In the genomic region with DNA sequence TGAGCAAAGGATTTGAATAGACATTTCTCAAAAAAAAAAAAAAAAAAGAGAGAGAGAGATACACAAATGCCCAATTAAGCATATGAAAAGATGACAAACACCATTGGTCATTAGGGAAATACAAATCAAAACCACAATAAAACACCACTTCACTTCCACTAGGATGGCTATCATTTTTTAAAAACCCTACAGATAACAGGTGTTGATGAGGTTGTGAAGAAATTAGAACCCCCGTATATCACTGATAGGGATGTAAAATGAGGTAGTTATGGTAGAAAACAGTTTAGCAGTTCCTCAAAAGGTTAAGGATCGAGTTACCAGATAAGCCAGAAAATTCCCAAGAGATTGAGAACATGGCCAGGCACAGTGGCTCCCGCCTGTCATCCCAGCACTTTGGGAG, we compare ENCODE assay signal across 17 cellular contexts. TPM values are rescaled to one million over a fixed set of nuclear protein-coding genes. Genes with fewer than 3 reads are reported as not detected.
A peak's percentile ranks its signal among the peaks of the same experiment; 100 is the strongest.
DNase-seq lines count a peak whose midpoint lies in the region; ATAC-seq, FAIRE-seq and TF ChIP-seq lines count a peak whose summit lies in the region.
"Had no signal": no experiment of that assay in that cellular context is flagged by ENCODE, and none has a peak within 500 bp of the region (broad histone marks: within the 10 kb centered on the region; RNA-seq: fewer than 3 reads in every experiment).

No MANE protein-coding gene starts in this region.

- no peaks in the 10 kb centered on the region for H3K9me3 ChIP-seq in CD4-positive, alpha-beta T cell (ENCODE audit: control insufficient read depth, low read length)
- no peaks in the 10 kb centered on the region for H3K9me3 ChIP-seq in gastrocnemius medialis
- H3K9me3 ChIP-seq: ascending aorta, right lobe of liver had no signal

- no peak for ATAC-seq in CD4-positive, alpha-beta T cell (ENCODE audit: poor library complexity)
- ATAC-seq in gastrocnemius medialis (no peak), HG02571 (IDR thresholded peaks at IDR 0.05; ENCODE audit: unreplicated experiment) (no peak)
- ATAC-seq: left lobe of liver, right lobe of liver had no signal

- H3K27ac Mint-ChIP-seq in CD4-positive, alpha-beta T cell, result peak overlapping the region; percentile 56

- FAIRE-seq in G401.6 (lab: Jason Lieb, UNC), result peak; percentile 49

- H3K36me3 Mint-ChIP-seq in CD4-positive, alpha-beta T cell (ENCODE audit: low read depth), result peaks cover 16% of the 10 kb centered on the region

- intact Hi-C loops in CD4-positive, alpha-beta T cell (cut with DNase I, micrococcal nuclease), result no loop called here
- intact Hi-C loops in gastrocnemius medialis (cut with DNase I; ENCODE audit: low total_unique reads), result no loop called here

- H3K27me3 Mint-ChIP-seq in CD4-positive, alpha-beta T cell, result no peaks in the 10 kb centered on the region

- no peaks in the 10 kb centered on the region for H3K27me3 ChIP-seq in CD4-positive, alpha-beta T cell (ENCODE audit: control insufficient read depth, insufficient read depth, low read length)
- peaks cover 0 to 4% (median 0%) of the 10 kb centered on the region in 3 donors for H3K27me3 ChIP-seq in gastrocnemius medialis
- H3K27me3 ChIP-seq: ovary, right lobe of liver had no signal

- H3K4me3 Mint-ChIP-seq in CD4-positive, alpha-beta T cell, result peak overlapping the region; percentile 65

- 0 out of 2 replicates have a peak, but pooled peaks have one; percentile 12 for TF ChIP-seq POLR2A in Raji (IDR thresholded peaks at IDR 0.05; ENCODE audit: insufficient read depth, low read depth, low read length)
- TF ChIP-seq POLR2A in gastrocnemius medialis (IDR thresholded peaks at IDR 0.05), result no peak

- H3K9me3 Mint-ChIP-seq in CD4-positive, alpha-beta T cell, result no peaks in the 10 kb centered on the region

- TF ChIP-seq CTCF in CD4-positive, alpha-beta T cell (IDR thresholded peaks at IDR 0.05), result no peak
- TF ChIP-seq CTCF in gastrocnemius medialis (IDR thresholded peaks at IDR 0.05 in 4 of 5, conservative IDR thresholded peaks at IDR 0.05 in 1 of 5), result no peak

- peaks cover 0 to 16% of the 10 kb centered on the region in 2 donors for H3K36me3 ChIP-seq in gastrocnemius medialis
- H3K36me3 ChIP-seq: ascending aorta, esophagus squamous epithelium, ovary, right lobe of liver had no signal

- CTCF ChIA-PET in CD4-positive, alpha-beta T cell (lab: Charles Lee), result no interaction called here

- no peak for DNase-seq in CD4-positive, alpha-beta T cell
- no peak for DNase-seq in gastrocnemius medialis
- DNase-seq in SK-N-DZ (ENCODE audit: low spot score), result no peak
- DNase-seq in NCI-H2081 (lab: John Stamatoyannopoulos, UW), result no peak
- DNase-seq: C1 segment of cervical spinal cord; DMS79; effector CD8-positive, alpha-beta T cell; esophagus squamous epithelium; NCI-H1436 treated with DMSO at 0.1 percent for 48 hours; ovary; right lobe of liver had no signal

- peaks cover 31% of the 10 kb centered on the region for H3K4me1 Mint-ChIP-seq in CD4-positive, alpha-beta T cell (ENCODE audit: low read depth)

- no peak overlapping the region for H3K27ac ChIP-seq in CD4-positive, alpha-beta T cell (ENCODE audit: low read depth, low read length)
- peak overlapping the region; percentile 94 to 99 (median 96) for H3K27ac ChIP-seq in gastrocnemius medialis
- H3K27ac ChIP-seq: ascending aorta, esophagus squamous epithelium, ovary, right lobe of liver had no signal

- H3K4me1 ChIP-seq in gastrocnemius medialis, result peaks cover 13 to 24% of the 10 kb centered on the region in 2 donors

- POLR2A ChIA-PET in CD4-positive, alpha-beta T cell (lab: Charles Lee), result interaction anchor here (0.6 to 0.7 kb wide), 2 partner anchors 42 to 1487 kb away, joined by 3 read pairs; no protein-coding TSS in a partner anchor

- no peak overlapping the region for H3K4me3 ChIP-seq in gastrocnemius medialis
- H3K4me3 ChIP-seq: ascending aorta, esophagus squamous epithelium, ovary, right lobe of liver had no signal

- in situ Hi-C loops in gastrocnemius medialis (cut with MboI; ENCODE audit: low sequenced_read_pairs in 4 of 4), result no loop called here

RNA-seq across cellular contexts. Expression of gene P2RX5, which starts 2.9 kb away (rescaled TPM):
- 10 to 100 TPM; 14.3 to 16.0 TPM for total RNA-seq in CD4-positive, alpha-beta T cell
- total RNA-seq in gastrocnemius medialis, result 10 to 100 TPM; 12.3 to 52.9 (median 30.2) TPM
- 7.1 and 12.2 TPM in 2 replicates for polyA plus RNA-seq in SK-N-DZ (2014; cell fraction: cytosol; rRNA removed)
- polyA plus RNA-seq in SK-N-DZ (2014; cell fraction: nucleus; rRNA removed), result 14.6 and 15.2 TPM in 2 replicates
- total RNA-seq: ascending aorta, H4, left lobe of liver had no signal

RNA-seq across cellular contexts. Expression of gene EMC6, which starts 24.5 kb away (rescaled TPM):
- total RNA-seq in CD4-positive, alpha-beta T cell, result 10 to 100 TPM; 28.8 to 29.6 TPM
- 10 to 100 TPM; 40.6 to 73.8 (median 54.5) TPM for total RNA-seq in gastrocnemius medialis
- polyA plus RNA-seq in SK-N-DZ (2014; cell fraction: cytosol; rRNA removed), result 52.3 and 64.4 TPM in 2 replicates
- polyA plus RNA-seq in SK-N-DZ (2014; cell fraction: nucleus; rRNA removed), result 29.8 and 34.7 TPM in 2 replicates

RNA-seq across cellular contexts. Expression of gene TAX1BP3, which starts 24.7 kb away (rescaled TPM):
- total RNA-seq in CD4-positive, alpha-beta T cell, result 1 to 10 TPM; 6.0 to 6.6 TPM
- 10 to 100 TPM; 24.1 to 45.1 (median 33.8) TPM for total RNA-seq in gastrocnemius medialis
- 45.7 and 61.2 TPM in 2 replicates for polyA plus RNA-seq in SK-N-DZ (2014; cell fraction: cytosol; rRNA removed)
- 27.5 and 33.3 TPM in 2 replicates for polyA plus RNA-seq in SK-N-DZ (2014; cell fraction: nucleus; rRNA removed)

RNA-seq across cellular contexts. Expression of gene HASPIN, which starts 30.6 kb away (rescaled TPM):
- total RNA-seq in CD4-positive, alpha-beta T cell, result under 1 TPM; 0.22 to 0.25 TPM
- total RNA-seq in gastrocnemius medialis, result 1 to 10 TPM in 1 of 4 donors, under 1 TPM in 3; 0.20 to 1.3 (median 0.24) TPM
- polyA plus RNA-seq in SK-N-DZ (2014; cell fraction: cytosol; rRNA removed), result 15.4 and 20.0 TPM in 2 replicates
- polyA plus RNA-seq in SK-N-DZ (2014; cell fraction: nucleus; rRNA removed), result 5.6 TPM in 2 replicates

RNA-seq across cellular contexts. Expression of gene CTNS, which starts 56.5 kb away (rescaled TPM):
- total RNA-seq in CD4-positive, alpha-beta T cell, result 1 to 10 TPM; 3.3 to 4.9 TPM
- total RNA-seq in gastrocnemius medialis, result 100 to 1,000 TPM in 1 of 4 donors, 10 to 100 TPM in 3; 15.0 to 141 (median 60.2) TPM
- polyA plus RNA-seq in SK-N-DZ (2014; cell fraction: cytosol; rRNA removed), result 38.1 and 38.3 TPM in 2 replicates
- 61.2 and 68.7 TPM in 2 replicates for polyA plus RNA-seq in SK-N-DZ (2014; cell fraction: nucleus; rRNA removed)
